Comparison of ENCODE assay signal across 1 cellular context in the genomic region with DNA sequence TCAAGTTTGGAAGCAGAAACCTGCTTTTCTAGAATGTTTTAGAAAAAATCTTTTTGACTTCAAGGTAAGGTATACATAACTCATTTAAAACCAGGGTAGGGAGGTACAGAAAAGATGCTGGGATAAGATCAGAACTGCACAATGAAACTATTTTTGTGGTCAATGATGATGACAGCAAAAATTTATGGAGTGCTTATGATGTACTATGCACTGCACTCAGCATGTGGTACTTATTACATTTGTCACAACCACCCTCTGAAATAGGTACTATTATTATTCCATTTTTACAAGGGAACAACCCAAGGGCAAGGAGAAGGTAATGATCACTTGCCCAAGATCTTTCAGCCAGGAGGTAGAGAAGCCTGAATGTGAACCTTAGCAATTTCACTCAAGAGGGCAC.
TF ChIP-seq lines count a peak whose summit lies in the region.

No MANE protein-coding gene starts in this region.

TF ChIP-seq in K562, 482 proteins besides CTCF, POLR2A, EP300 and RAD21 (continued from another document):
- TF ChIP-seq, protein P1, sequence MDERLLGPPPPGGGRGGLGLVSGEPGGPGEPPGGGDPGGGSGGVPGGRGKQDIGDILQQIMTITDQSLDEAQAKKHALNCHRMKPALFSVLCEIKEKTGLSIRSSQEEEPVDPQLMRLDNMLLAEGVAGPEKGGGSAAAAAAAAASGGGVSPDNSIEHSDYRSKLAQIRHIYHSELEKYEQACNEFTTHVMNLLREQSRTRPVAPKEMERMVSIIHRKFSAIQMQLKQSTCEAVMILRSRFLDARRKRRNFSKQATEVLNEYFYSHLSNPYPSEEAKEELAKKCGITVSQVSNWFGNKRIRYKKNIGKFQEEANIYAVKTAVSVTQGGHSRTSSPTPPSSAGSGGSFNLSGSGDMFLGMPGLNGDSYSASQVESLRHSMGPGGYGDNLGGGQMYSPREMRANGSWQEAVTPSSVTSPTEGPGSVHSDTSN (CRISPR knock-in tag; IDR thresholded peaks at IDR 0.05; ENCODE audit: low read depth) = no peak
- TF ChIP-seq, protein P1 (tag; conservative IDR thresholded peaks at IDR 0.05; ENCODE audit: low read depth) = peak; percentile 33; the same call in 1 of the 2 replicates
- no peak for TF ChIP-seq HOXB6 (CRISPR knock-in tag; IDR thresholded peaks at IDR 0.05; ENCODE audit: borderline replicate concordance)
